In genomic region chr1:155093938-155094621, GRCh38 we compare ENCODE assay signal across 8 cellular contexts. TPM values are rescaled to one million over a fixed set of nuclear protein-coding genes. Genes with fewer than 3 reads are reported as not detected.
DNase-seq lines count a peak whose midpoint lies in the region; ATAC-seq, FAIRE-seq and TF ChIP-seq lines count a peak whose summit lies in the region.

No MANE protein-coding gene starts in this region.

- H3K27me3 ChIP-seq in AG04450 (ENCODE audit: control insufficient read depth, insufficient read depth, low read length) (peaks cover 24% of the 10 kb centered on the region), bronchial epithelial cell (ENCODE audit: control insufficient read depth, insufficient read depth, low read length) (peaks cover 2% of the 10 kb centered on the region), lower lobe of right lung (ENCODE audit: low read depth) (no peaks in the 10 kb centered on the region)

- H3K4me1 ChIP-seq in lower lobe of right lung: peaks cover 22% of the 10 kb centered on the region

- intact Hi-C loops in lower lobe of right lung (cut with DNase I) (loop anchor here (5.0 kb wide), 1 partner anchor 73 kb away; no protein-coding TSS in a partner anchor), Calu3 (cut with micrococcal nuclease; ENCODE audit: unreplicated experiment) (loop anchor here (1.0 to 5.0 kb wide), 2 partner anchors 33 to 74 kb away; partner anchors contain the start of gene EFNA1)

- no peaks in the 10 kb centered on the region for H3K36me3 ChIP-seq in bronchial epithelial cell (ENCODE audit: control insufficient read depth, insufficient read depth, low read length)
- H3K36me3 ChIP-seq in lower lobe of right lung: no peaks in the 10 kb centered on the region

- TF ChIP-seq CTCF in AG04450 (IDR thresholded peaks at IDR 0.05; ENCODE audit: low read depth, low read length): peak; percentile 56
- TF ChIP-seq CTCF in bronchial epithelial cell (IDR thresholded peaks at IDR 0.05; ENCODE audit: insufficient read depth, low read length, severe bottlenecking): peak; percentile 56
- peak; percentile 43 for TF ChIP-seq CTCF in lower lobe of right lung (IDR thresholded peaks at IDR 0.05)
- TF ChIP-seq CTCF in Calu3 (IDR thresholded peaks at IDR 0.05; ENCODE audit: unreplicated experiment): no peak

- peaks cover 16% of the 10 kb centered on the region for H3K27me3 Mint-ChIP-seq in Calu3 (ENCODE audit: unreplicated experiment)

- H3K4me3 Mint-ChIP-seq in Calu3 (ENCODE audit: low read depth, unreplicated experiment): no peak overlapping the region

- POLR2A ChIA-PET in AG04450 (lab: Yijun Ruan, JAX): no interaction called here

- BruUV-seq in Calu3 (replicated peaks; lab: Mats Ljungman, UMichigan): no TSS peak

- H3K9me3 ChIP-seq in AG04450 (ENCODE audit: control insufficient read depth, insufficient read depth, low read length): no peaks in the 10 kb centered on the region
- H3K9me3 ChIP-seq in lower lobe of right lung: no peaks in the 10 kb centered on the region

- H3K9me3 Mint-ChIP-seq in Calu3 (ENCODE audit: low read depth, unreplicated experiment): no peaks in the 10 kb centered on the region

- no peak overlapping the region for H3K27ac Mint-ChIP-seq in Calu3 (ENCODE audit: unreplicated experiment)

- no peak overlapping the region for H3K4me3 ChIP-seq in AG04450 (ENCODE audit: low read depth, low read length)
- H3K4me3 ChIP-seq in bronchial epithelial cell (ENCODE audit: low read depth, low read length): no peak overlapping the region
- H3K4me3 ChIP-seq in lower lobe of right lung: no peak overlapping the region

- DNase-seq in AG04450 (ENCODE audit: low read depth, low spot score) (no peak), GM19239 (ENCODE audit: insufficient read length, low spot score) (no peak), NCI-H82 treated with DMSO at 0.1 percent for 48 hours (lab: John Stamatoyannopoulos, UW; ENCODE audit: unreplicated experiment) (peak; percentile 84), bronchial epithelial cell (ENCODE audit: low read depth) (peak; percentile 59), lower lobe of right lung (no peak), retina (no peak), Calu3 (no peak)

- peak overlapping the region; percentile 11 for H3K27ac ChIP-seq in AG04450 (ENCODE audit: low read depth, low read length)
- H3K27ac ChIP-seq in lower lobe of right lung: peak overlapping the region; percentile 63

- no peaks in the 10 kb centered on the region for H3K36me3 Mint-ChIP-seq in Calu3 (ENCODE audit: insufficient read depth, unreplicated experiment)

- peaks cover 10% of the 10 kb centered on the region for H3K4me1 Mint-ChIP-seq in Calu3 (ENCODE audit: low read depth, unreplicated experiment)

- CTCF ChIA-PET in AG04450 (lab: Charles Lee): interaction anchor here (2.4 to 6.8 kb wide), 3 partner anchors 9 to 74 kb away, joined by 16 to 317 read pairs (median 28); partner anchors contain the start of genes KRTCAP2 and TRIM46
- CTCF ChIA-PET in Calu3 (lab: Charles Lee): interaction anchor here (0.9 to 1.9 kb wide), 3 partner anchors 73 to 79 kb away, joined by 3 to 8 read pairs (median 7); partner anchors contain the start of gene KRTCAP2

- ATAC-seq in lower lobe of right lung (peak; percentile 66 to 81), GM18502 (IDR thresholded peaks at IDR 0.05; ENCODE audit: poor library complexity, unreplicated experiment) (no peak)

- FAIRE-seq in GM19239 (lab: Jason Lieb, UNC): peak; percentile 11
- no peak for FAIRE-seq in bronchial epithelial cell (lab: Jason Lieb, UNC)

RNA-seq across cellular contexts. Expression of gene EFNA3, which starts 15.4 kb away (rescaled TPM):
- 0.51 and 0.56 TPM in 2 replicates for polyA plus RNA-seq in AG04450 (2011; rRNA removed)
- polyA minus RNA-seq in AG04450 (2011; rRNA and poly(A)+ RNA removed): 0.60 and 0.91 TPM in 2 replicates
- total RNA-seq in bronchial epithelial cell: 3.7 and 11.9 TPM in 2 replicates
- 1.0 TPM for total RNA-seq in lower lobe of right lung
- 1.7 and 3.4 TPM in 2 replicates for total RNA-seq in Calu3 (2022)

RNA-seq across cellular contexts. Expression of gene EFNA4, which starts 30.5 kb away (rescaled TPM):
- 10.1 and 12.9 TPM in 2 replicates for polyA plus RNA-seq in AG04450 (2011; rRNA removed)
- 8.8 and 8.9 TPM in 2 replicates for polyA minus RNA-seq in AG04450 (2011; rRNA and poly(A)+ RNA removed)
- total RNA-seq in bronchial epithelial cell: 8.7 and 12.9 TPM in 2 replicates
- total RNA-seq in lower lobe of right lung: 7.4 TPM
- 12.6 and 13.9 TPM in 2 replicates for total RNA-seq in Calu3 (2022)

RNA-seq across cellular contexts. Expression of gene EFNA1, which starts 33.6 kb away (rescaled TPM):
- polyA plus RNA-seq in AG04450 (2011; rRNA removed): 1.1 and 1.4 TPM in 2 replicates
- 1.0 and 3.1 TPM in 2 replicates for polyA minus RNA-seq in AG04450 (2011; rRNA and poly(A)+ RNA removed)
- total RNA-seq in bronchial epithelial cell: 31.9 and 54.3 TPM in 2 replicates
- total RNA-seq in lower lobe of right lung: 144 TPM
- total RNA-seq in Calu3 (2022): 33.7 and 41.7 TPM in 2 replicates

RNA-seq across cellular contexts. Expression of gene SLC50A1, which starts 41.6 kb away (rescaled TPM):
- 29.5 and 31.4 TPM in 2 replicates for polyA plus RNA-seq in AG04450 (2011; rRNA removed)
- 20.4 and 22.3 TPM in 2 replicates for polyA minus RNA-seq in AG04450 (2011; rRNA and poly(A)+ RNA removed)
- total RNA-seq in bronchial epithelial cell (149 and 161 TPM in 2 replicates), lower lobe of right lung (42.6 TPM), Calu3 (2022) (68.5 and 72.0 TPM in 2 replicates)

RNA-seq across cellular contexts. Expression of gene ADAM15, which starts 43.0 kb away (rescaled TPM):
- polyA plus RNA-seq in AG04450 (2011; rRNA removed): 25.9 and 37.5 TPM in 2 replicates
- 60.1 and 73.7 TPM in 2 replicates for polyA minus RNA-seq in AG04450 (2011; rRNA and poly(A)+ RNA removed)
- 181 and 322 TPM in 2 replicates for total RNA-seq in bronchial epithelial cell
- total RNA-seq in lower lobe of right lung: 121 TPM
- total RNA-seq in Calu3 (2022): 99.1 and 103 TPM in 2 replicates

Comparison
In these comparisons a context has a peak if more than half of its experiments do, and no peak if none do; other contexts are left out.
1. DNase-seq: peak in NCI-H82 treated with DMSO at 0.1 percent for 48 hours (single experiment) and bronchial epithelial cell (single experiment); none in AG04450 (single experiment), GM19239 (single experiment), lower lobe of right lung (single experiment), retina (single experiment) and Calu3 (single experiment).